ENCODE assay signal across 8 cellular contexts in genomic region chr17:41786227-41787020, GRCh38. TPM values are rescaled to one million over a fixed set of nuclear protein-coding genes. Genes with fewer than 3 reads are reported as not detected.
DNase-seq lines count a peak whose midpoint lies in the region; ATAC-seq and TF ChIP-seq lines count a peak whose summit lies in the region.

TSS of gene JUP (minus strand) at chr17:41786711. CDS start at chr17:41771854, 14,857 bp downstream.

- CTCF ChIA-PET in activated B cell treated with CpG ODN at 0.5 μM for 24 hours (lab: Charles Lee), result interaction anchor here (1.0 to 3.1 kb wide), 7 partner anchors 9 to 180 kb away, joined by 3 to 17 read pairs (median 7); partner anchors contain the start of genes FKBP10 and P3H4

- H3K27ac Mint-ChIP-seq in activated B cell treated with CpG ODN at 0.5 μM for 24 hours, result peak within 1 kb of the TSS; percentile 75

- H3K36me3 Mint-ChIP-seq in activated B cell treated with CpG ODN at 0.5 μM for 24 hours (ENCODE audit: low read depth), result no peaks in the 10 kb centered on the region

- peak; percentile 64 for TF ChIP-seq CTCF in GM12874 (IDR thresholded peaks at IDR 0.05; ENCODE audit: insufficient read depth, low read depth, low read length)
- TF ChIP-seq CTCF in activated B cell treated with CpG ODN at 0.5 μM for 24 hours (IDR thresholded peaks at IDR 0.05), result no peak

- H3K9me3 Mint-ChIP-seq in activated B cell treated with CpG ODN at 0.5 μM for 24 hours, result no peaks in the 10 kb centered on the region

- intact Hi-C loops in activated B cell treated with CpG ODN at 0.5 μM for 24 hours (cut with micrococcal nuclease), result loop anchor here (1.0 to 10.0 kb wide), 5 partner anchors 15 to 598 kb away; partner anchors contain the start of genes EIF1, KLHL11 and STAT3

- H3K4me3 Mint-ChIP-seq in activated B cell treated with CpG ODN at 0.5 μM for 24 hours, result peak within 1 kb of the TSS; percentile 78

- peaks cover 57% of the 10 kb centered on the region for H3K4me1 Mint-ChIP-seq in activated B cell treated with CpG ODN at 0.5 μM for 24 hours

- POLR2A ChIA-PET in activated B cell treated with CpG ODN at 0.5 μM for 24 hours (lab: Charles Lee), result interaction anchor here (0.5 to 3.0 kb wide), 17 partner anchors 8 to 231 kb away, joined by 3 to 27 read pairs (median 4); partner anchors contain the start of genes ACLY, DNAJC7, EIF1 and HAP1

- DNase-seq in NCI-H2196 (lab: John Stamatoyannopoulos, UW; ENCODE audit: unreplicated experiment) (peak; percentile 94), activated B cell treated with CpG ODN at 0.5 μM for 24 hours (peak; percentile 98), caudate nucleus (lab: John Stamatoyannopoulos, UW) (peak; percentile 39 to 100 (median 98)), iPS-NIHi11 (ENCODE audit: low spot score) (peak; percentile 93)

- no peaks in the 10 kb centered on the region for H3K27me3 Mint-ChIP-seq in activated B cell treated with CpG ODN at 0.5 μM for 24 hours

- H3K27ac ChIP-seq in caudate nucleus (ENCODE audit: low read depth, low read length), result peak within 1 kb of the TSS; percentile 69
- H3K27ac ChIP-seq in skin epidermis, result peak within 1 kb of the TSS; percentile 69 to 99 (median 96)

- peak within 1 kb of the TSS; percentile 53 to 87 (median 70) for H3K4me3 ChIP-seq in skin epidermis

- ATAC-seq in HG03095 (IDR thresholded peaks at IDR 0.05; ENCODE audit: unreplicated experiment) (peak; percentile 78), activated B cell treated with CpG ODN at 0.5 μM for 24 hours (ENCODE audit: low read depth) (peak; percentile 94), HG02678 (IDR thresholded peaks at IDR 0.05; ENCODE audit: unreplicated experiment) (no peak)

RNA-seq across cellular contexts. Expression of gene JUP, which starts in this region (rescaled TPM):
- total RNA-seq in activated B cell treated with CpG ODN at 0.5 μM for 24 hours, result 27.3 and 31.1 TPM in 2 replicates
